In the genomic region with DNA sequence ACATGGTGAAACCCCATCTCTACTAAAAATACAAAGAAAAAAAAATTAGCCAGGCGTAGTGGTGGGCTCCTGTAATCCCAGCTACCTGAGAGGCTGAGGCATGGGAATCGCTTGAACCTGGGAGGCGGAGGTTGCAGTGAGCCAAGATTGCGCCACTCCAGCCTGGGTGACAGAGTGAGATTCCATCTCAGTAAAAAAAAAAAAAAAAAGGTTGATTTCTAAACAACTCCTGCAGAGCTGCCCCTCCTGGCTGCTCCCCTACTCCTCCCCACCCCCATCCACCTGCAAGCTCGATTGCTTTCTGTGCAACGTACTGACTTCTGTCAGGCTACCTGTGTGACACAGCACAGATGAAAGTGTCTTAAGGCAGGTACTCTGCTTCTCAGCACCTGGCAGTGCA, we compare ENCODE assay signal across 1 cellular context.
TF ChIP-seq lines count a peak whose summit lies in the region.

No MANE protein-coding gene starts in this region.

TF ChIP-seq in GM23338, 12 proteins besides CTCF, POLR2A, EP300 and RAD21:
- TF ChIP-seq REST (IDR thresholded peaks at IDR 0.05; ENCODE audit: unreplicated experiment): no peak
- TF ChIP-seq CREB1 (CRISPR knock-in tag; IDR thresholded peaks at IDR 0.05; ENCODE audit: low read depth): no peak
